Comparison of ENCODE assay signal across 25 cellular contexts in genomic region chr6:154041001-154041400, GRCh38. TPM values are rescaled to one million over a fixed set of nuclear protein-coding genes. Genes with fewer than 3 reads are reported as not detected.
"Had no signal": no experiment of that assay in that cellular context is flagged by ENCODE, and none has a peak within 500 bp of the region (broad histone marks: within the 10 kb centered on the region; RNA-seq: fewer than 3 reads in every experiment).

No MANE protein-coding gene starts in this region.

- H3K27ac ChIP-seq: body of pancreas, neural progenitor cell, prostate gland, right atrium auricular region, tibial nerve had no signal

- FAIRE-seq: urothelium cell line had no signal

- H3K27ac Mint-ChIP-seq: activated CD8-positive, alpha-beta T cell treated with anti-CD3 and anti-CD28 coated beads for 36 hours; activated naive CD4-positive, alpha-beta T cell treated with anti-CD3 and anti-CD28 coated beads for 36 hours; neural progenitor cell; T-helper 2 cell treated with Interferon-gamma antibody and Interleukin-4, amounts not matched to agents 5 μg/mL and 100 μg/mL, for 36 hours had no signal

- ATAC-seq: activated CD8-positive, alpha-beta T cell treated with anti-CD3 and anti-CD28 coated beads for 36 hours; body of pancreas; left cardiac atrium; mucosa of descending colon; stimulated activated naive CD8-positive, alpha-beta T cell treated with anti-CD3 and anti-CD28 coated beads, Interleukin-15, Interleukin-2, amounts not matched to agents 100 U/mL and 50 U/mL, for 24 hours had no signal

- H3K36me3 ChIP-seq: neural progenitor cell, prostate gland, right atrium auricular region, tibial nerve had no signal

- H3K9me3 Mint-ChIP-seq: activated CD8-positive, alpha-beta T cell treated with anti-CD3 and anti-CD28 coated beads for 36 hours; activated naive CD4-positive, alpha-beta T cell treated with anti-CD3 and anti-CD28 coated beads for 36 hours; neural progenitor cell; T-helper 2 cell treated with Interferon-gamma antibody and Interleukin-4, amounts not matched to agents 5 μg/mL and 100 μg/mL, for 36 hours had no signal

- H3K9me3 ChIP-seq: body of pancreas, mucosa of descending colon, prostate gland, right atrium auricular region, tibial nerve had no signal

- H3K36me3 Mint-ChIP-seq: naive B cell, neural progenitor cell had no signal

- H3K4me1 ChIP-seq: neural progenitor cell, prostate gland, right atrium auricular region had no signal

- DNase-seq: activated CD4-positive, alpha-beta T cell treated with anti-CD3 and anti-CD28 coated beads for 48 hours; activated CD4-positive, CD25-positive, alpha-beta regulatory T cell; activated CD8-positive, alpha-beta T cell treated with anti-CD3 and anti-CD28 coated beads for 36 hours; activated naive CD4-positive, alpha-beta T cell treated with anti-CD3 and anti-CD28 coated beads for 36 hours; activated T-cell treated with anti-CD3 and anti-CD28 coated beads, Interleukin-2, amount 50 U/mL, for 1 hour; body of pancreas; central memory CD4-positive, alpha-beta T cell; effector CD8-positive, alpha-beta T cell; foreskin fibroblast; left cardiac atrium; mesenchymal stem cell; mucosa of descending colon; naive B cell; stimulated activated CD4-positive, alpha-beta T cell treated with anti-CD3 and anti-CD28 coated beads, Interleukin-2, amount 100 ng/mL, for 24 hours; stimulated activated naive CD8-positive, alpha-beta T cell treated with anti-CD3 and anti-CD28 coated beads, Interleukin-15, Interleukin-2, amounts not matched to agents 100 U/mL and 50 U/mL, for 24 hours had no signal

- H3K4me3 Mint-ChIP-seq: activated CD8-positive, alpha-beta T cell treated with anti-CD3 and anti-CD28 coated beads for 36 hours; activated naive CD4-positive, alpha-beta T cell treated with anti-CD3 and anti-CD28 coated beads for 36 hours; naive B cell; neural progenitor cell; T-helper 2 cell treated with Interferon-gamma antibody and Interleukin-4, amounts not matched to agents 5 μg/mL and 100 μg/mL, for 36 hours had no signal

- H3K27me3 ChIP-seq: body of pancreas, right atrium auricular region had no signal

- H3K4me3 ChIP-seq: body of pancreas, mucosa of descending colon, neural progenitor cell, prostate gland, right atrium auricular region, tibial nerve had no signal

- H3K4me1 Mint-ChIP-seq: naive B cell had no signal

- H3K9ac ChIP-seq: neural progenitor cell had no signal

- H2AFZ ChIP-seq: neural progenitor cell had no signal

- H3K4me2 ChIP-seq: neural progenitor cell had no signal

RNA-seq across cellular contexts. Expression of gene OPRM1, which starts 2.0 kb away (rescaled TPM):
- total RNA-seq: activated CD8-positive, alpha-beta T cell treated with anti-CD3 and anti-CD28 coated beads for 36 hours; activated naive CD4-positive, alpha-beta T cell treated with anti-CD3 and anti-CD28 coated beads for 36 hours; glomerular endothelial cell; left cardiac atrium; lower leg skin; osteoblast; prostate gland; right atrium auricular region; skeletal muscle tissue; tibial nerve had no signal
